In genomic region chr3:47542614-47543173, GRCh38 we compare ENCODE assay signal across 15 cellular contexts. TPM values are rescaled to one million over a fixed set of nuclear protein-coding genes. Genes with fewer than 3 reads are reported as not detected.
DNase-seq lines count a peak whose midpoint lies in the region; ATAC-seq and TF ChIP-seq lines count a peak whose summit lies in the region.
"Had no signal": no experiment of that assay in that cellular context is flagged by ENCODE, and none has a peak within 500 bp of the region (broad histone marks: within the 10 kb centered on the region; RNA-seq: fewer than 3 reads in every experiment).

No MANE protein-coding gene starts in this region.

- CTCF ChIA-PET in activated naive CD4-positive, alpha-beta T cell treated with anti-CD3 and anti-CD28 coated beads, Interleukin-2, amount 10 ng/mL, durations not matched to agents 7 days and 5 days (lab: Charles Lee) = interaction anchor here (1.1 kb wide), 1 partner anchor 19 kb away, joined by 3 read pairs; no protein-coding TSS in a partner anchor

- no peaks in the 10 kb centered on the region for H3K36me3 ChIP-seq in ascending aorta
- H3K36me3 ChIP-seq: BLaER1 had no signal

- H3K4me1 ChIP-seq in ascending aorta = peaks cover 5 to 9% of the 10 kb centered on the region in 2 donors
- H3K4me1 ChIP-seq: BLaER1 had no signal

- H3K27ac ChIP-seq in ascending aorta = peak overlapping the region; percentile 69 to 73
- H3K27ac ChIP-seq: BLaER1 had no signal

- peaks cover 7% of the 10 kb centered on the region for H3K27me3 Mint-ChIP-seq in progenitor cell of endocrine pancreas
- H3K27me3 Mint-ChIP-seq in activated naive CD4-positive, alpha-beta T cell treated with anti-CD3 and anti-CD28 coated beads, Interleukin-2, amount 10 ng/mL, durations not matched to agents 7 days and 5 days = peaks cover 38% of the 10 kb centered on the region

- peak overlapping the region in 1 of 2 donors; percentile 58 for H3K4me3 ChIP-seq in ascending aorta
- H3K4me3 ChIP-seq: BLaER1 had no signal

- no peaks in the 10 kb centered on the region for H3K27me3 ChIP-seq in ascending aorta
- H3K27me3 ChIP-seq: BLaER1 had no signal

- H3K27ac Mint-ChIP-seq in progenitor cell of endocrine pancreas = peak overlapping the region; percentile 78
- H3K27ac Mint-ChIP-seq in activated naive CD4-positive, alpha-beta T cell treated with anti-CD3 and anti-CD28 coated beads, Interleukin-2, amount 10 ng/mL, durations not matched to agents 7 days and 5 days = no peak overlapping the region
- H3K27ac Mint-ChIP-seq: activated CD4-positive, alpha-beta T cell treated with anti-CD3 and anti-CD28 coated beads, Interleukin-2, amount 10 ng/mL, durations not matched to agents 7 days and 5 days had no signal

- no peaks in the 10 kb centered on the region for H3K9me3 ChIP-seq in ascending aorta
- H3K9me3 ChIP-seq: BLaER1 had no signal

- H3K4me3 Mint-ChIP-seq in progenitor cell of endocrine pancreas (ENCODE audit: low read depth) = no peak overlapping the region
- H3K4me3 Mint-ChIP-seq in activated naive CD4-positive, alpha-beta T cell treated with anti-CD3 and anti-CD28 coated beads, Interleukin-2, amount 10 ng/mL, durations not matched to agents 7 days and 5 days = no peak overlapping the region
- H3K4me3 Mint-ChIP-seq: activated CD4-positive, alpha-beta T cell treated with anti-CD3 and anti-CD28 coated beads, Interleukin-2, amount 10 ng/mL, durations not matched to agents 7 days and 5 days; naive B cell had no signal

- H3K9me3 Mint-ChIP-seq in progenitor cell of endocrine pancreas (ENCODE audit: low read depth) = no peaks in the 10 kb centered on the region
- no peaks in the 10 kb centered on the region for H3K9me3 Mint-ChIP-seq in activated naive CD4-positive, alpha-beta T cell treated with anti-CD3 and anti-CD28 coated beads, Interleukin-2, amount 10 ng/mL, durations not matched to agents 7 days and 5 days
- H3K9me3 Mint-ChIP-seq: activated CD4-positive, alpha-beta T cell treated with anti-CD3 and anti-CD28 coated beads, Interleukin-2, amount 10 ng/mL, durations not matched to agents 7 days and 5 days had no signal

- TF ChIP-seq CTCF in ascending aorta (IDR thresholded peaks at IDR 0.05) (no peak), progenitor cell of endocrine pancreas (IDR thresholded peaks at IDR 0.05; ENCODE audit: unreplicated experiment) (no peak)

- peaks cover 1% of the 10 kb centered on the region for H3K4me1 Mint-ChIP-seq in progenitor cell of endocrine pancreas (ENCODE audit: low read depth)
- H3K4me1 Mint-ChIP-seq in activated naive CD4-positive, alpha-beta T cell treated with anti-CD3 and anti-CD28 coated beads, Interleukin-2, amount 10 ng/mL, durations not matched to agents 7 days and 5 days = no peaks in the 10 kb centered on the region
- H3K4me1 Mint-ChIP-seq: activated CD4-positive, alpha-beta T cell treated with anti-CD3 and anti-CD28 coated beads, Interleukin-2, amount 10 ng/mL, durations not matched to agents 7 days and 5 days; naive B cell had no signal

- H3K36me3 Mint-ChIP-seq in progenitor cell of endocrine pancreas (ENCODE audit: insufficient read depth) = no peaks in the 10 kb centered on the region
- no peaks in the 10 kb centered on the region for H3K36me3 Mint-ChIP-seq in activated naive CD4-positive, alpha-beta T cell treated with anti-CD3 and anti-CD28 coated beads, Interleukin-2, amount 10 ng/mL, durations not matched to agents 7 days and 5 days

- intact Hi-C loops in ascending aorta (cut with DNase I) = no loop called here

- ATAC-seq in GM18868 (IDR thresholded peaks at IDR 0.05; ENCODE audit: unreplicated experiment) = no peak
- ATAC-seq in HG02610 (IDR thresholded peaks at IDR 0.05; ENCODE audit: unreplicated experiment) = no peak
- ATAC-seq in GM18520 (IDR thresholded peaks at IDR 0.05; ENCODE audit: unreplicated experiment) = no peak

- DNase-seq in Ammon's horn (ENCODE audit: low spot score) (peak; percentile 85), ascending aorta (ENCODE audit: low spot score in 2 of 2) (peak; percentile 36 to 77), iris pigment epithelial cell (ENCODE audit: low read depth) (peak; percentile 7), progenitor cell of endocrine pancreas (ENCODE audit: low spot score, unreplicated experiment) (no peak)
- DNase-seq in activated naive CD4-positive, alpha-beta T cell treated with anti-CD3 and anti-CD28 coated beads, Interleukin-2, amount 10 ng/mL, durations not matched to agents 7 days and 5 days = no peak
- DNase-seq: activated CD4-positive, alpha-beta T cell treated with anti-CD3 and anti-CD28 coated beads, Interleukin-2, amount 10 ng/mL, durations not matched to agents 7 days and 5 days; GDM1; naive B cell; NCI-H1694; stimulated activated CD4-positive, alpha-beta T cell treated with anti-CD3 and anti-CD28 coated beads, Interleukin-4, amount 100 ng/mL, for 24 hours; SW 1271 had no signal

RNA-seq across cellular contexts. Expression of gene ELP6, which starts 29.2 kb away (rescaled TPM):
- total RNA-seq in ascending aorta (27.0 TPM), progenitor cell of endocrine pancreas (58.5 and 63.8 TPM in 2 replicates)

RNA-seq across cellular contexts. Expression of gene CSPG5, which starts 36.0 kb away (rescaled TPM):
- total RNA-seq in ascending aorta (1.7 TPM), progenitor cell of endocrine pancreas (1.7 and 2.5 TPM in 2 replicates)

Comparison
In these comparisons a context has a peak if more than half of its experiments do, and no peak if none do; other contexts are left out.
1. DNase-seq: peak in Ammon's horn (single experiment), ascending aorta (2 of 2) and iris pigment epithelial cell (single experiment); none in progenitor cell of endocrine pancreas (single experiment) and activated naive CD4-positive, alpha-beta T cell treated with anti-CD3 and anti-CD28 coated beads, Interleukin-2, amount 10 ng/mL, durations not matched to agents 7 days and 5 days (single experiment).